In the genomic region with DNA sequence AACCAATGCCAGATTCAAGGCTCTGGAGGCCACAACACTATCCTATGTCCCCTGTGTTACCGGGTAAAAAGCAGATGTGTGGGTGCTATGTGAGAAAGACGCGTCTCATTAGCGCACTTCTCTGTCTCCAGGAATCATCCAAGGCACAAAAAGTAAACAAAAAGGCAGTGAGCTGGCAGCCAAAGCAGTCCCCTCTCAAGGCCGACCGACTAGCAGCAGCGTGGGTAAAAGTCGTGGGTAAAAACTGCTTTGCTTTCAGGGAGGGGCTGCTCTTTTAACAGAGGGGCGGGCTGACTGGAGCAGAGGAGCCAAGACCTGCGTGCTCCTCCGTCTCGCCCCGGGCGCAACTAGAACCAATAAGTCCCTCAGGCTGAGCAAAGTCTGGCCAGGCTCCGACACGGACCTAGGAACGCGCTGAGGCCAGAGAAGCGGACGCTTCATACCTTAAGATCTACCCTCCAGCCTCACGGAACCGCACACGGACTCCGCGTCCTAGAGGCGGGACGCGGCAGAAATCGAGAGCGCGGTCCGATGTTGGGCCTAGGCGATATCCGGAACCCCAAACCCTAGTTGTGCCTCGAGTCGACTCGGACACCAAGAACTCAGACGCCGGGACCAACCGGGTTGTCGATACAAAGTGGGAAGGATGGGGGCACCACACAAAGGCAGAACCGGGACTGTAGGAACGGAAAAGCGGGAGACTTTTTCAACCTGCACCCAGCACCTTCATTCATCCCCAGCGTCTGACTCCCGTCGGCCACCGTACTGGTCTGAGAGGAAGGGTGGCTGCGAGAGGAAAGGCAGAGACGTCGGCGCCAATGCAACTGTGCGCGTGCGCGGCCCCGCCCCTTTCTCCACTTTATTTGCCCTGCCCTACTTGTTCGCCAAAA, we compare ENCODE assay signal across 1 cellular context.
TF ChIP-seq lines count a peak whose summit lies in the region.

A gene with protein sequence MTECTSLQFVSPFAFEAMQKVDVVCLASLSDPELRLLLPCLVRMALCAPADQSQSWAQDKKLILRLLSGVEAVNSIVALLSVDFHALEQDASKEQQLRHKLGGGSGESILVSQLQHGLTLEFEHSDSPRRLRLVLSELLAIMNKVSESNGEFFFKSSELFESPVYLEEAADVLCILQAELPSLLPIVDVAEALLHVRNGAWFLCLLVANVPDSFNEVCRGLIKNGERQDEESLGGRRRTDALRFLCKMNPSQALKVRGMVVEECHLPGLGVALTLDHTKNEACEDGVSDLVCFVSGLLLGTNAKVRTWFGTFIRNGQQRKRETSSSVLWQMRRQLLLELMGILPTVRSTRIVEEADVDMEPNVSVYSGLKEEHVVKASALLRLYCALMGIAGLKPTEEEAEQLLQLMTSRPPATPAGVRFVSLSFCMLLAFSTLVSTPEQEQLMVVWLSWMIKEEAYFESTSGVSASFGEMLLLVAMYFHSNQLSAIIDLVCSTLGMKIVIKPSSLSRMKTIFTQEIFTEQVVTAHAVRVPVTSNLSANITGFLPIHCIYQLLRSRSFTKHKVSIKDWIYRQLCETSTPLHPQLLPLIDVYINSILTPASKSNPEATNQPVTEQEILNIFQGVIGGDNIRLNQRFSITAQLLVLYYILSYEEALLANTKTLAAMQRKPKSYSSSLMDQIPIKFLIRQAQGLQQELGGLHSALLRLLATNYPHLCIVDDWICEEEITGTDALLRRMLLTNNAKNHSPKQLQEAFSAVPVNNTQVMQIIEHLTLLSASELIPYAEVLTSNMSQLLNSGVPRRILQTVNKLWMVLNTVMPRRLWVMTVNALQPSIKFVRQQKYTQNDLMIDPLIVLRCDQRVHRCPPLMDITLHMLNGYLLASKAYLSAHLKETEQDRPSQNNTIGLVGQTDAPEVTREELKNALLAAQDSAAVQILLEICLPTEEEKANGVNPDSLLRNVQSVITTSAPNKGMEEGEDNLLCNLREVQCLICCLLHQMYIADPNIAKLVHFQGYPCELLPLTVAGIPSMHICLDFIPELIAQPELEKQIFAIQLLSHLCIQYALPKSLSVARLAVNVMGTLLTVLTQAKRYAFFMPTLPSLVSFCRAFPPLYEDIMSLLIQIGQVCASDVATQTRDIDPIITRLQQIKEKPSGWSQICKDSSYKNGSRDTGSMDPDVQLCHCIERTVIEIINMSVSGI (minus strand): TSS at position 772 of the 890 bp plus-strand sequence. CDS start 1,338 bp downstream, outside the sequence.

TF ChIP-seq in HepG2, 621 proteins besides CTCF, POLR2A, EP300 and RAD21 (continued from another document and continues in another):
- TF ChIP-seq, protein P1, sequence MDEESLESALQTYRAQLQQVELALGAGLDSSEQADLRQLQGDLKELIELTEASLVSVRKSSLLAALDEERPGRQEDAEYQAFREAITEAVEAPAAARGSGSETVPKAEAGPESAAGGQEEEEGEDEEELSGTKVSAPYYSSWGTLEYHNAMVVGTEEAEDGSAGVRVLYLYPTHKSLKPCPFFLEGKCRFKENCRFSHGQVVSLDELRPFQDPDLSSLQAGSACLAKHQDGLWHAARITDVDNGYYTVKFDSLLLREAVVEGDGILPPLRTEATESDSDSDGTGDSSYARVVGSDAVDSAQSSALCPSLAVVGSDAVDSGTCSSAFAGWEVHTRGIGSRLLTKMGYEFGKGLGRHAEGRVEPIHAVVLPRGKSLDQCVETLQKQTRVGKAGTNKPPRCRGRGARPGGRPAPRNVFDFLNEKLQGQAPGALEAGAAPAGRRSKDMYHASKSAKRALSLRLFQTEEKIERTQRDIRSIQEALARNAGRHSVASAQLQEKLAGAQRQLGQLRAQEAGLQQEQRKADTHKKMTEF (CRISPR knock-in tag; IDR thresholded peaks at IDR 0.05), result peak; percentile 93; the same call in 1 of the 2 replicates
- TF ChIP-seq SALL1 (CRISPR knock-in tag; IDR thresholded peaks at IDR 0.05) (peak; percentile 87), SRSF4 (IDR thresholded peaks at IDR 0.05; ENCODE audit: low read depth, low read length, poor library complexity, severe bottlenecking) (no peak), GABPB1 (CRISPR knock-in tag; IDR thresholded peaks at IDR 0.05) (peak; percentile 84), RORA (CRISPR knock-in tag; IDR thresholded peaks at IDR 0.05) (peak; percentile 72; the same call in 1 of the 2 replicates), ZNF577 (CRISPR knock-in tag; IDR thresholded peaks at IDR 0.05; ENCODE audit: borderline replicate concordance, low read depth) (0 out of 2 replicates have a peak, but pooled peaks have one; percentile 85), HDAC1 (CRISPR knock-in tag; IDR thresholded peaks at IDR 0.05) (peak; percentile 98), ZMYM4 (CRISPR knock-in tag; IDR thresholded peaks at IDR 0.05) (peak; percentile 97), STAG1 (CRISPR knock-in tag; IDR thresholded peaks at IDR 0.05) (peak; percentile 9; the same call in 1 of the 2 replicates), SMARCE1 (IDR thresholded peaks at IDR 0.05; ENCODE audit: borderline replicate concordance) (no peak), ZC3H13 (CRISPR knock-in tag; IDR thresholded peaks at IDR 0.05) (no peak), TAF15 (IDR thresholded peaks at IDR 0.05; ENCODE audit: low read depth, low read length, poor library complexity, severe bottlenecking) (peak; percentile 71), TEAD3 (CRISPR knock-in tag; optimal IDR thresholded peaks at IDR 0.05; ENCODE audit: borderline replicate concordance) (peak; percentile 8), ZFYVE20 (CRISPR knock-in tag; IDR thresholded peaks at IDR 0.05; ENCODE audit: borderline replicate concordance, low read depth) (peak; percentile 84; the same call in 1 of the 2 replicates), ZNF773 (CRISPR knock-in tag; IDR thresholded peaks at IDR 0.05; ENCODE audit: borderline replicate concordance) (peak; percentile 76; the same call in 1 of the 2 replicates), MTA3 (CRISPR knock-in tag; IDR thresholded peaks at IDR 0.05) (peak; percentile 76; the same call in 1 of the 2 replicates), REL (CRISPR knock-in tag; conservative IDR thresholded peaks at IDR 0.05) (no peak), XRCC5 (optimal IDR thresholded peaks at IDR 0.05; ENCODE audit: low read length) (peak; percentile 51), SYNCRIP (IDR thresholded peaks at IDR 0.05; ENCODE audit: insufficient read depth, low read depth, low read length) (no peak), NFATC3 (CRISPR knock-in tag; IDR thresholded peaks at IDR 0.05) (no peak), FOXA3 (CRISPR knock-in tag; IDR thresholded peaks at IDR 0.05) (peak; percentile 32; the same call in 1 of the 2 replicates), HNRNPK (IDR thresholded peaks at IDR 0.05; ENCODE audit: low read depth, low read length, poor library complexity, severe bottlenecking) (no peak), HNRNPH1 (optimal IDR thresholded peaks at IDR 0.05; ENCODE audit: low read depth, low read length) (peak; percentile 51), POLR2G (IDR thresholded peaks at IDR 0.05; ENCODE audit: low read depth, low read length) (peak; percentile 98)
- TF ChIP-seq, protein P2, sequence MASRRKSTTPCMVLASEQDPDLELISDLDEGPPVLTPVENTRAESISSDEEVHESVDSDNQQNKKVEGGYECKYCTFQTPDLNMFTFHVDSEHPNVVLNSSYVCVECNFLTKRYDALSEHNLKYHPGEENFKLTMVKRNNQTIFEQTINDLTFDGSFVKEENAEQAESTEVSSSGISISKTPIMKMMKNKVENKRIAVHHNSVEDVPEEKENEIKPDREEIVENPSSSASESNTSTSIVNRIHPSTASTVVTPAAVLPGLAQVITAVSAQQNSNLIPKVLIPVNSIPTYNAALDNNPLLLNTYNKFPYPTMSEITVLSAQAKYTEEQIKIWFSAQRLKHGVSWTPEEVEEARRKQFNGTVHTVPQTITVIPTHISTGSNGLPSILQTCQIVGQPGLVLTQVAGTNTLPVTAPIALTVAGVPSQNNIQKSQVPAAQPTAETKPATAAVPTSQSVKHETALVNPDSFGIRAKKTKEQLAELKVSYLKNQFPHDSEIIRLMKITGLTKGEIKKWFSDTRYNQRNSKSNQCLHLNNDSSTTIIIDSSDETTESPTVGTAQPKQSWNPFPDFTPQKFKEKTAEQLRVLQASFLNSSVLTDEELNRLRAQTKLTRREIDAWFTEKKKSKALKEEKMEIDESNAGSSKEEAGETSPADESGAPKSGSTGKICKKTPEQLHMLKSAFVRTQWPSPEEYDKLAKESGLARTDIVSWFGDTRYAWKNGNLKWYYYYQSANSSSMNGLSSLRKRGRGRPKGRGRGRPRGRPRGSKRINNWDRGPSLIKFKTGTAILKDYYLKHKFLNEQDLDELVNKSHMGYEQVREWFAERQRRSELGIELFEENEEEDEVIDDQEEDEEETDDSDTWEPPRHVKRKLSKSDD (CRISPR knock-in tag; IDR thresholded peaks at IDR 0.05; ENCODE audit: low read depth), result peak; percentile 13; the same call in 1 of the 2 replicates
- TF ChIP-seq, protein P3, sequence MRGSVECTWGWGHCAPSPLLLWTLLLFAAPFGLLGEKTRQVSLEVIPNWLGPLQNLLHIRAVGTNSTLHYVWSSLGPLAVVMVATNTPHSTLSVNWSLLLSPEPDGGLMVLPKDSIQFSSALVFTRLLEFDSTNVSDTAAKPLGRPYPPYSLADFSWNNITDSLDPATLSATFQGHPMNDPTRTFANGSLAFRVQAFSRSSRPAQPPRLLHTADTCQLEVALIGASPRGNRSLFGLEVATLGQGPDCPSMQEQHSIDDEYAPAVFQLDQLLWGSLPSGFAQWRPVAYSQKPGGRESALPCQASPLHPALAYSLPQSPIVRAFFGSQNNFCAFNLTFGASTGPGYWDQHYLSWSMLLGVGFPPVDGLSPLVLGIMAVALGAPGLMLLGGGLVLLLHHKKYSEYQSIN (CRISPR knock-in tag; IDR thresholded peaks at IDR 0.05; ENCODE audit: borderline replicate concordance), result no peak; the same call in 1 of the 2 replicates
- TF ChIP-seq, protein P4, sequence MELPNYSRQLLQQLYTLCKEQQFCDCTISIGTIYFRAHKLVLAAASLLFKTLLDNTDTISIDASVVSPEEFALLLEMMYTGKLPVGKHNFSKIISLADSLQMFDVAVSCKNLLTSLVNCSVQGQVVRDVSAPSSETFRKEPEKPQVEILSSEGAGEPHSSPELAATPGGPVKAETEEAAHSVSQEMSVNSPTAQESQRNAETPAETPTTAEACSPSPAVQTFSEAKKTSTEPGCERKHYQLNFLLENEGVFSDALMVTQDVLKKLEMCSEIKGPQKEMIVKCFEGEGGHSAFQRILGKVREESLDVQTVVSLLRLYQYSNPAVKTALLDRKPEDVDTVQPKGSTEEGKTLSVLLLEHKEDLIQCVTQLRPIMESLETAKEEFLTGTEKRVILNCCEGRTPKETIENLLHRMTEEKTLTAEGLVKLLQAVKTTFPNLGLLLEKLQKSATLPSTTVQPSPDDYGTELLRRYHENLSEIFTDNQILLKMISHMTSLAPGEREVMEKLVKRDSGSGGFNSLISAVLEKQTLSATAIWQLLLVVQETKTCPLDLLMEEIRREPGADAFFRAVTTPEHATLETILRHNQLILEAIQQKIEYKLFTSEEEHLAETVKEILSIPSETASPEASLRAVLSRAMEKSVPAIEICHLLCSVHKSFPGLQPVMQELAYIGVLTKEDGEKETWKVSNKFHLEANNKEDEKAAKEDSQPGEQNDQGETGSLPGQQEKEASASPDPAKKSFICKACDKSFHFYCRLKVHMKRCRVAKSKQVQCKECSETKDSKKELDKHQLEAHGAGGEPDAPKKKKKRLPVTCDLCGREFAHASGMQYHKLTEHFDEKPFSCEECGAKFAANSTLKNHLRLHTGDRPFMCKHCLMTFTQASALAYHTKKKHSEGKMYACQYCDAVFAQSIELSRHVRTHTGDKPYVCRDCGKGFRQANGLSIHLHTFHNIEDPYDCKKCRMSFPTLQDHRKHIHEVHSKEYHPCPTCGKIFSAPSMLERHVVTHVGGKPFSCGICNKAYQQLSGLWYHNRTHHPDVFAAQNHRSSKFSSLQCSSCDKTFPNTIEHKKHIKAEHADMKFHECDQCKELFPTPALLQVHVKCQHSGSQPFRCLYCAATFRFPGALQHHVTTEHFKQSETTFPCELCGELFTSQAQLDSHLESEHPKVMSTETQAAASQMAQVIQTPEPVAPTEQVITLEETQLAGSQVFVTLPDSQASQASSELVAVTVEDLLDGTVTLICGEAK (IDR thresholded peaks at IDR 0.05), result no peak
- TF ChIP-seq, protein P4 (CRISPR knock-in tag; IDR thresholded peaks at IDR 0.05), result peak; percentile 90
- TF ChIP-seq, protein P5, sequence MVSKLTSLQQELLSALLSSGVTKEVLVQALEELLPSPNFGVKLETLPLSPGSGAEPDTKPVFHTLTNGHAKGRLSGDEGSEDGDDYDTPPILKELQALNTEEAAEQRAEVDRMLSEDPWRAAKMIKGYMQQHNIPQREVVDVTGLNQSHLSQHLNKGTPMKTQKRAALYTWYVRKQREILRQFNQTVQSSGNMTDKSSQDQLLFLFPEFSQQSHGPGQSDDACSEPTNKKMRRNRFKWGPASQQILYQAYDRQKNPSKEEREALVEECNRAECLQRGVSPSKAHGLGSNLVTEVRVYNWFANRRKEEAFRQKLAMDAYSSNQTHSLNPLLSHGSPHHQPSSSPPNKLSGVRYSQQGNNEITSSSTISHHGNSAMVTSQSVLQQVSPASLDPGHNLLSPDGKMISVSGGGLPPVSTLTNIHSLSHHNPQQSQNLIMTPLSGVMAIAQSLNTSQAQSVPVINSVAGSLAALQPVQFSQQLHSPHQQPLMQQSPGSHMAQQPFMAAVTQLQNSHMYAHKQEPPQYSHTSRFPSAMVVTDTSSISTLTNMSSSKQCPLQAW (CRISPR knock-in tag; IDR thresholded peaks at IDR 0.05), result 0 out of 2 replicates have a peak, but pooled peaks have one; percentile 11
- TF ChIP-seq, protein P6, sequence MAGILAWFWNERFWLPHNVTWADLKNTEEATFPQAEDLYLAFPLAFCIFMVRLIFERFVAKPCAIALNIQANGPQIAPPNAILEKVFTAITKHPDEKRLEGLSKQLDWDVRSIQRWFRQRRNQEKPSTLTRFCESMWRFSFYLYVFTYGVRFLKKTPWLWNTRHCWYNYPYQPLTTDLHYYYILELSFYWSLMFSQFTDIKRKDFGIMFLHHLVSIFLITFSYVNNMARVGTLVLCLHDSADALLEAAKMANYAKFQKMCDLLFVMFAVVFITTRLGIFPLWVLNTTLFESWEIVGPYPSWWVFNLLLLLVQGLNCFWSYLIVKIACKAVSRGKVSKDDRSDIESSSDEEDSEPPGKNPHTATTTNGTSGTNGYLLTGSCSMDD (CRISPR knock-in tag; IDR thresholded peaks at IDR 0.05), result no peak
